Comparison of ENCODE assay signal across 24 cellular contexts in the genomic region with DNA sequence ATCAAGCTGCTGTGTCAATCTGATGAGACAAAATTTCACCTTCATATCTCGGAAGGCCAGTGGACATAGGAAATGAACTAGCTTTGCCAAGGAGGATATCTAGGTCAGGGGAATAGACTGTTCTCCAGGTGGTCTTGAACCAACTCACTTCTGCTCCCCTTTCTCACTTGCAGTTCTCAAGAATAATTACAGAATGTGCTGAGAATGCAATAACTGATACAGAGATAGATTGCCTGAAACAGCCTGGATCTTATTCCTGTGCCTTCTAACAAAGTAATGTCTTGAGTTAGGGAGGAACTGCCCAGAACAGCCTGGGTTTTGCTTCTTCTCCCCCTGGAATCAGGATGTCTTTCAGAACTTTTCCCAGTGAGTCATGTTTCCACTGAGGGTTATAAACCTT.
DNase-seq lines count a peak whose midpoint lies in the region; ATAC-seq, FAIRE-seq and TF ChIP-seq lines count a peak whose summit lies in the region.
"Had no signal": no experiment of that assay in that cellular context is flagged by ENCODE, and none has a peak within 500 bp of the region (broad histone marks: within the 10 kb centered on the region; RNA-seq: fewer than 3 reads in every experiment).

No MANE protein-coding gene starts in this region.

- intact Hi-C loops in mammary epithelial cell (cut with micrococcal nuclease), result no loop called here
- intact Hi-C loops in MCF 10A (cut with micrococcal nuclease), result no loop called here
- intact Hi-C loops in K562 (cut with micrococcal nuclease), result no loop called here
- intact Hi-C loops in adrenal gland (cut with DNase I), result no loop called here

- H3K9ac ChIP-seq in mammary epithelial cell (ENCODE audit: insufficient read depth, low read length), result no peak overlapping the region
- H3K9ac ChIP-seq in K562 (ENCODE audit: insufficient read depth in 1 of 2, low read depth in 2 of 2, low read length in 2 of 2), result no peak overlapping the region
- H3K9ac ChIP-seq: BLaER1 treated with 17β-estradiol and CSF1 and Interleukin-3, amounts not matched to agents 10 nM and 100 nM had no signal

- dilution Hi-C loops in mammary epithelial cell (cut with HindIII; ENCODE audit: low sequenced_read_pairs), result no loop called here

- no peak for TF ChIP-seq POLR2A in K562 (conservative IDR thresholded peaks at IDR 0.05)
- TF ChIP-seq POLR2A in adrenal gland (IDR thresholded peaks at IDR 0.05), result no peak

- TF ChIP-seq CTCF in mammary epithelial cell (conservative IDR thresholded peaks at IDR 0.05 in 1 of 2, IDR thresholded peaks at IDR 0.05 in 1 of 2; ENCODE audit: extremely low read depth in 1 of 2, insufficient read depth in 1 of 2, low read depth in 1 of 2, low read length in 2 of 2) (no peak), MCF 10A (IDR thresholded peaks at IDR 0.05; ENCODE audit: unreplicated experiment) (no peak), K562 (IDR thresholded peaks at IDR 0.05 in 2 of 3, conservative IDR thresholded peaks at IDR 0.05 in 1 of 3; ENCODE audit: insufficient read depth in 2 of 3, low read depth in 1 of 3, low read length in 3 of 3) (no peak), adrenal gland (IDR thresholded peaks at IDR 0.05) (no peak)

- TF ChIP-seq RAD21 in K562 (CRISPR knock-in tag; conservative IDR thresholded peaks at IDR 0.05 in 1 of 2, IDR thresholded peaks at IDR 0.05 in 1 of 2), result no peak

- no peak for DNase-seq in mammary epithelial cell
- no peak for DNase-seq in MCF 10A (ENCODE audit: unreplicated experiment)
- peak; percentile 4 for DNase-seq in EL
- no peak for DNase-seq in K562 (ENCODE audit: extremely low read depth in 1 of 4, low spot score in 3 of 4)
- no peak for DNase-seq in RPMI8226
- DNase-seq in adrenal gland, result no peak
- DNase-seq in substantia nigra (lab: John Stamatoyannopoulos, UW), result no peak
- DNase-seq: ACHN; AML-193; BE2C; CD4-positive, alpha-beta T cell; CD8-positive, alpha-beta memory T cell; DMS 273 treated with DMSO at 0.1 percent for 48 hours; DMS79; H7; HCEC 1CT had no signal

- no peaks in the 10 kb centered on the region for H3K4me1 ChIP-seq in mammary epithelial cell (ENCODE audit: insufficient read depth, low read length)
- no peaks in the 10 kb centered on the region for H3K4me1 ChIP-seq in K562 (replicated peaks in 1 of 2; ENCODE audit: control insufficient read depth in 2 of 2, insufficient read depth in 2 of 2, low read length in 2 of 2)
- H3K4me1 ChIP-seq in adrenal gland (replicated peaks in 1 of 2), result no peaks in the 10 kb centered on the region
- H3K4me1 ChIP-seq: BE2C; BLaER1 treated with 17β-estradiol and CSF1 and Interleukin-3, amounts not matched to agents 10 nM and 100 nM had no signal

- no peaks in the 10 kb centered on the region for H3K27me3 Mint-ChIP-seq in MCF 10A (ENCODE audit: insufficient read depth, unreplicated experiment)
- H3K27me3 Mint-ChIP-seq: CD4-positive, alpha-beta T cell; CD8-positive, alpha-beta memory T cell had no signal

- H3K4me3 Mint-ChIP-seq in MCF 10A (ENCODE audit: unreplicated experiment), result no peak overlapping the region
- H3K4me3 Mint-ChIP-seq: CD14-positive monocyte; CD4-positive, alpha-beta T cell; CD8-positive, alpha-beta memory T cell had no signal

- no peaks in the 10 kb centered on the region for H3K9me3 Mint-ChIP-seq in MCF 10A (ENCODE audit: unreplicated experiment)
- H3K9me3 Mint-ChIP-seq: CD4-positive, alpha-beta T cell had no signal

- H4K20me1 ChIP-seq in mammary epithelial cell (ENCODE audit: insufficient read depth, low read length) (no peaks in the 10 kb centered on the region), K562 (replicated peaks; ENCODE audit: control insufficient read depth, insufficient read depth, low read length) (no peaks in the 10 kb centered on the region)
- H4K20me1 ChIP-seq: BLaER1 treated with 17β-estradiol and CSF1 and Interleukin-3, amounts not matched to agents 10 nM and 100 nM had no signal

- no peaks in the 10 kb centered on the region for H3K9me3 ChIP-seq in mammary epithelial cell (replicated peaks; ENCODE audit: insufficient read depth, low read length)
- H3K9me3 ChIP-seq in K562 (replicated peaks; ENCODE audit: control insufficient read depth, insufficient read depth, low read depth, low read length), result no peaks in the 10 kb centered on the region
- no peaks in the 10 kb centered on the region for H3K9me3 ChIP-seq in adrenal gland (replicated peaks in 1 of 3)
- H3K9me3 ChIP-seq: BE2C; BLaER1 treated with 17β-estradiol and CSF1 and Interleukin-3, amounts not matched to agents 10 nM and 100 nM had no signal

- no peak overlapping the region for H3K27ac ChIP-seq in mammary epithelial cell (ENCODE audit: insufficient read depth, low read depth, low read length)
- no peak overlapping the region for H3K27ac ChIP-seq in K562 (ENCODE audit: extremely low read depth, low read depth, low read length)
- no peak overlapping the region for H3K27ac ChIP-seq in adrenal gland
- H3K27ac ChIP-seq in substantia nigra (ENCODE audit: low read depth, low read length, poor library complexity, severe bottlenecking), result no peak overlapping the region
- H3K27ac ChIP-seq: 22Rv1; BLaER1 treated with 17β-estradiol and CSF1 and Interleukin-3, amounts not matched to agents 10 nM and 100 nM had no signal

- CTCF ChIA-PET in mammary epithelial cell (lab: Charles Lee; ENCODE audit: low non-redundant PET), result no interaction called here
- CTCF ChIA-PET in MCF 10A (lab: Yijun Ruan, JAX), result no interaction called here
- CTCF ChIA-PET in K562 (lab: Yijun Ruan, JAX; ENCODE audit: low intra/inter-chr PET ratio), result no interaction called here

- H3K36me3 ChIP-seq in mammary epithelial cell (ENCODE audit: insufficient read depth, low read length), result no peaks in the 10 kb centered on the region
- H3K36me3 ChIP-seq in K562 (ENCODE audit: control insufficient read depth, insufficient read depth, low read length), result no peaks in the 10 kb centered on the region
- no peaks in the 10 kb centered on the region for H3K36me3 ChIP-seq in adrenal gland (replicated peaks in 1 of 2)
- H3K36me3 ChIP-seq: BE2C; BLaER1 treated with 17β-estradiol and CSF1 and Interleukin-3, amounts not matched to agents 10 nM and 100 nM had no signal

- in situ Hi-C loops in mammary epithelial cell (cut with MboI; ENCODE audit: low sequenced_read_pairs in 2 of 2), result no loop called here
- in situ Hi-C loops in K562 (cut with MboI), result no loop called here

- no peak for TF ChIP-seq EP300 in K562 (IDR thresholded peaks at IDR 0.05; ENCODE audit: low read length)

- H3K4me3 ChIP-seq in mammary epithelial cell (replicated peaks in 1 of 3; ENCODE audit: insufficient read depth in 1 of 3, low read depth in 2 of 3, low read length in 3 of 3) (no peak overlapping the region), K562 (no peak overlapping the region), adrenal gland (no peak overlapping the region)
- H3K4me3 ChIP-seq: BLaER1 treated with 17β-estradiol and CSF1 and Interleukin-3, amounts not matched to agents 10 nM and 100 nM had no signal

- H3K4me1 Mint-ChIP-seq in MCF 10A (ENCODE audit: insufficient read depth, unreplicated experiment), result no peaks in the 10 kb centered on the region
- H3K4me1 Mint-ChIP-seq: CD14-positive monocyte; CD8-positive, alpha-beta memory T cell had no signal

- no peak for ATAC-seq in K562

- no TSS peak for BruUV-seq in mammary epithelial cell (replicated peaks; lab: Mats Ljungman, UMichigan)
- BruUV-seq in MCF 10A (replicated peaks; lab: Mats Ljungman, UMichigan), result no TSS peak
- no TSS peak for BruUV-seq in K562 (replicated peaks; lab: Mats Ljungman, UMichigan)

- no peaks in the 10 kb centered on the region for H3K36me3 Mint-ChIP-seq in MCF 10A (ENCODE audit: insufficient read depth, unreplicated experiment)
- H3K36me3 Mint-ChIP-seq: CD14-positive monocyte; CD8-positive, alpha-beta memory T cell had no signal

- H3K27ac Mint-ChIP-seq in MCF 10A (ENCODE audit: low read depth, unreplicated experiment), result no peak overlapping the region
- H3K27ac Mint-ChIP-seq: CD14-positive monocyte; CD4-positive, alpha-beta T cell had no signal

- no peaks in the 10 kb centered on the region for H3K27me3 ChIP-seq in mammary epithelial cell (ENCODE audit: insufficient read depth, low read length)
- no peaks in the 10 kb centered on the region for H3K27me3 ChIP-seq in K562 (ENCODE audit: control insufficient read depth in 2 of 2, insufficient read depth in 2 of 2, low read length in 2 of 2)
- no peaks in the 10 kb centered on the region for H3K27me3 ChIP-seq in adrenal gland
- H3K27me3 ChIP-seq: BE2C; BLaER1 treated with 17β-estradiol and CSF1 and Interleukin-3, amounts not matched to agents 10 nM and 100 nM had no signal

- H3K4me2 ChIP-seq in mammary epithelial cell (ENCODE audit: insufficient read depth, low read depth, low read length) (no peak overlapping the region), K562 (ENCODE audit: insufficient read depth, low read length) (no peak overlapping the region)
- H3K4me2 ChIP-seq: BLaER1 treated with 17β-estradiol and CSF1 and Interleukin-3, amounts not matched to agents 10 nM and 100 nM had no signal

- no peaks in the 10 kb centered on the region for H3K9me1 ChIP-seq in K562 (ENCODE audit: control insufficient read depth, insufficient read depth, low read length)

- H2AFZ ChIP-seq in mammary epithelial cell (ENCODE audit: low read depth, low read length), result peak overlapping the region; percentile 12
- H2AFZ ChIP-seq in K562 (ENCODE audit: low read depth, low read length), result no peak overlapping the region

- no peak for FAIRE-seq in K562 (lab: Jason Lieb, UNC)
- FAIRE-seq: A204.1, D721Med, G401.6, GM12892, H1 had no signal

- POLR2A ChIA-PET in MCF 10A (lab: Yijun Ruan, JAX) (interaction anchor here (0.5 to 0.6 kb wide), 2 partner anchors 12 to 801 kb away, joined by 3 to 4 read pairs; no protein-coding TSS in a partner anchor), K562 (lab: Yijun Ruan, JAX) (no interaction called here)

- no peaks in the 10 kb centered on the region for H3K79me2 ChIP-seq in mammary epithelial cell (ENCODE audit: insufficient read depth, low read length)
- no peaks in the 10 kb centered on the region for H3K79me2 ChIP-seq in K562 (ENCODE audit: control insufficient read depth, insufficient read depth, low read length)

- 100% methylated on average over 1 of the region's 1 CpG for WGBS in mammary epithelial cell (ENCODE audit: low coverage, missing lambda C conversion rate)
- WGBS in K562 (ENCODE audit: insufficient coverage, low coverage, missing lambda C conversion rate), result 23% methylated on average over 1 of the region's 1 CpG
- 59 to 90% (median 76%) methylated on average over 1 of the region's 1 CpG for WGBS in adrenal gland, 4 donors

TF ChIP-seq in K562, 482 proteins besides CTCF, POLR2A, EP300 and RAD21:
- TF ChIP-seq ZNF316 (IDR thresholded peaks at IDR 0.05) (peak; percentile 73), C11orf30 (IDR thresholded peaks at IDR 0.05; ENCODE audit: low read depth) (peak; percentile 43), HLTF (IDR thresholded peaks at IDR 0.05) (no peak), MAFG (tag; conservative IDR thresholded peaks at IDR 0.05) (peak; percentile 69)
